ENCODE assay signal across 1 cellular context in the genomic region with DNA sequence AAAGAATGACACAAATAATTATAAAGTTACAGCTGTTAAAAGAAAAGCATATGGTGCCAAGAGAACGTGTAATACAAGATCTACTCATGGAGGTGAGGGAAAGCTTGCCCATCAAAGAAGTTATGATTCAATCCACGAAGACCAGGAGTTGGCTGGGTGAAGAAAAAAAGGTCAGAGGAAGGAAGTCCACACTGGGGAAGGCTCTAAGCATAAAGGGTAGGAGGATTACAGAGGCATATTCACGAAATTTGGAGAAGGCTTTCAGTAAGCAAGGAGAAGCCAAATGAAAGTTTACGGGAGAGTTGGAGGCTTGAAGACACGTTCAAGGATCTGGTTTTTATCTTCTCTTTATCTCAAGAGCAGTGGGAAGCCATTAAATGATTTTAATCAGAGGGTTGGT.
TF ChIP-seq lines count a peak whose summit lies in the region.

No MANE protein-coding gene starts in this region.

TF ChIP-seq in GM23338, 12 proteins besides CTCF, POLR2A, EP300 and RAD21 (continued from another document):
- no peak for TF ChIP-seq ZNF462 (CRISPR knock-in tag; IDR thresholded peaks at IDR 0.05)
- no peak for TF ChIP-seq CREB1 (CRISPR knock-in tag; IDR thresholded peaks at IDR 0.05; ENCODE audit: low read depth)
- no peak for TF ChIP-seq POLR2AphosphoS5 (IDR thresholded peaks at IDR 0.05; ENCODE audit: low read depth)
- TF ChIP-seq NANOG (IDR thresholded peaks at IDR 0.05; ENCODE audit: borderline replicate concordance) = no peak
- TF ChIP-seq ZNF114 (CRISPR knock-in tag; IDR thresholded peaks at IDR 0.05) = no peak
